ENCODE assay signal across 26 cellular contexts in the genomic region with DNA sequence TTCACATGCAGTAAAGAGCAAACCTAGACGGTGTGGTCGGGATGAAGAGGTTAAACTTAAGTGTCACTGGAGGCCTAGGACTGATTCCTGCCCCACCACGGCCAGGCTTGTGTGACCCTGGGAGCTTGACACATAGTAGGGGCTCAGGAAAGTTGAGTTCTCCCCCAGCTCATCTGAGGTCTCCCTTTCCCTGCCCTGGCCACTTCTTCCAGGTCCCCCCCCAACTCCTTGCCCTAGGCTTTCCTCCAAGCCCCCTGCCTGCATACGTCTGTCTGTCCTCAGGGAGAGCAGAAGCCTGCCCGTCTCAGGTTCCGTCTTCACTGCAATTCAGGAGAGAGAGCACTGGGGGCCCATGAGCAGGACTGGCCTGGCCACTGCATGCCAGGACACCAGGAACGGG.
"Had no signal": no experiment of that assay in that cellular context is flagged by ENCODE, and none has a peak within 500 bp of the region (broad histone marks: within the 10 kb centered on the region; RNA-seq: fewer than 3 reads in every experiment).

No MANE protein-coding gene starts in this region.

- DNase-seq: activated CD4-positive, alpha-beta T cell treated with anti-CD3 and anti-CD28 coated beads for 4 hours; activated CD8-positive, alpha-beta memory T cell treated with anti-CD3 and anti-CD28 coated beads, Interleukin-2, amount 50 U/mL, for 48 hours; activated CD8-positive, alpha-beta T cell treated with anti-CD3 and anti-CD28 coated beads, Interleukin-2, amount 10 ng/mL, durations not matched to agents 7 days and 5 days; activated naive CD4-positive, alpha-beta T cell treated with Interleukin-2 at 50 U/mL for 16 hours; activated naive CD8-positive, alpha-beta T cell treated with anti-CD3 and anti-CD28 coated beads, Interleukin-2, amount 50 U/mL, for 24 hours; activated T-cell treated with anti-CD3 and anti-CD28 coated beads, Interleukin-2, amount 50 U/mL, for 1 hour; amniotic stem cell; body of pancreas; IMR-90; KBM-7; NCI-H1048; NCI-H2029; NCI-H2107; NCI-H2171 treated with DMSO at 0.1 percent for 48 hours; NCI-H226; NCI-H526; NCI-H774; RPMI8226; SJCRH30; SK-N-SH; T-helper 1 cell had no signal

- H3K4me1 Mint-ChIP-seq: activated naive CD8-positive, alpha-beta T cell treated with anti-CD3 and anti-CD28 coated beads, Interleukin-2, amount 50 U/mL, for 24 hours had no signal

- H3K27me3 ChIP-seq: ascending aorta, body of pancreas had no signal

- H3K4me3 Mint-ChIP-seq: activated CD8-positive, alpha-beta T cell treated with anti-CD3 and anti-CD28 coated beads, Interleukin-2, amount 10 ng/mL, durations not matched to agents 7 days and 5 days; activated naive CD8-positive, alpha-beta T cell treated with anti-CD3 and anti-CD28 coated beads, Interleukin-2, amount 50 U/mL, for 24 hours had no signal

- H3K4me1 ChIP-seq: ascending aorta, body of pancreas, SJCRH30 had no signal

- H3K4me2 ChIP-seq: SK-N-SH had no signal

- H3K27ac ChIP-seq: ascending aorta, body of pancreas, SJCRH30, VCaP had no signal

- H3K27ac Mint-ChIP-seq: activated CD8-positive, alpha-beta T cell treated with anti-CD3 and anti-CD28 coated beads, Interleukin-2, amount 10 ng/mL, durations not matched to agents 7 days and 5 days; activated naive CD4-positive, alpha-beta T cell treated with anti-CD3 and anti-CD28 coated beads, Interleukin-2, amount 50 U/mL, for 72 hours; activated naive CD8-positive, alpha-beta T cell treated with anti-CD3 and anti-CD28 coated beads, Interleukin-2, amount 50 U/mL, for 24 hours had no signal

- H3K36me3 ChIP-seq: ascending aorta, SJCRH30 had no signal

- H3K9me3 ChIP-seq: body of pancreas, SK-N-SH had no signal

- H3K9ac ChIP-seq: SK-N-SH had no signal

- ATAC-seq: activated CD4-positive, CD25-positive, alpha-beta regulatory T cell treated with anti-CD3 and anti-CD28 coated beads, Interleukin-2, amount 50 U/mL, for 24 hours; activated CD8-positive, alpha-beta T cell treated with anti-CD3 and anti-CD28 coated beads, Interleukin-2, amount 10 ng/mL, durations not matched to agents 7 days and 5 days; activated naive CD4-positive, alpha-beta T cell treated with anti-CD3 and anti-CD28 coated beads, Interleukin-2, amount 50 U/mL, for 72 hours; activated naive CD8-positive, alpha-beta T cell treated with anti-CD3 and anti-CD28 coated beads, Interleukin-2, amount 50 U/mL, for 24 hours; body of pancreas; Right ventricle myocardium inferior had no signal

- H3K4me3 ChIP-seq: ascending aorta, body of pancreas, SJCRH30 had no signal
